ENCODE assay signal across 8 cellular contexts in the genomic region with DNA sequence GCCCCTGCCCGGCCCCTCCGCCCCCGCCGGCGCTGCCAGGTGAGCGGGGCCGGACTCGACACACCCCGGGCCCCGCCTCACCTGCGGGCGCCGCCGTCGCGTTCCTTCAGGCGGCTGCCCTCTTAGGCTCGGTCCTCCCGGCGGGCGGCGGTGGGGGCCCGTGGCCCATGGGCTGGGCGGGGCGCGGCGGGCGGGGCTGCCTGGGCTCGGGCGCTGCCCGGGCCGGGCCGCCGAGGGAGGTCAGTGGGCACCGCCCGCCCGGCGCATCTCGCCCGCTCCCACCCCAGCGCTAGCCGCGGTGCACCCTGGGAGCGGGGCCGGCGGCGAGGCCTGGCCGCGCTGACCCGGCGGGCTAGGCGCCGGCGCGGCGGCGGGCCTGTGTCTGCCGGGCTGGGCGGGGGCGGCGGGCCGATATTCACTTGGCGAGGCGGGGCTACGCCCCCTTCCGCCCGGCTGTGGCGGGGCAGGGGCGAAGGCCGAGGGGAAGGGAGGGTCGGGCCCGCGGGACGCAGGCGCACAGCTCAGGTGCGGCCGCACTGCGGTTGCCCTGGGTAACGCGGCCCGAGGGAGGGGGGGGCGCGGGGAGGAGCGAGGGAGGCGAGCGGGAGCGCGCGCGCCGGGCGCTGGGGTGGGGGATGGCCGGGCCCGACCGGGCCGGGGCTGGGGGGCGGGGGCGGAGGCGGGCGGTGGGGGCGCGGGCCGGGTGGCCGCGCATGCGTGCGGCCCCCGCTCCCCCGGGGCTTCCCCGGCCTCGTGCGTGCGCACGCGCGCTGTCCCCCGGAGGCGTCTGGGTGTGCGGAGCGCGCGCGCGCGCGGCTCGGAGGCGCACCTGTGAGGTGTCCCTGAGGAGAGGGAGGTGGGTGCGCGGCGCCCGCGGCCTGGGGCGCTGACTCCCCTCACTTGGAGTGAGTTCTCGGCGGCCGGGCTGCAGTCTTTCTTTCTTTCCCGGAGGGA. TPM values are rescaled to one million over a fixed set of nuclear protein-coding genes. Genes with fewer than 3 reads are reported as not detected.
DNase-seq lines count a peak whose midpoint lies in the region; TF ChIP-seq lines count a peak whose summit lies in the region.

A gene with protein sequence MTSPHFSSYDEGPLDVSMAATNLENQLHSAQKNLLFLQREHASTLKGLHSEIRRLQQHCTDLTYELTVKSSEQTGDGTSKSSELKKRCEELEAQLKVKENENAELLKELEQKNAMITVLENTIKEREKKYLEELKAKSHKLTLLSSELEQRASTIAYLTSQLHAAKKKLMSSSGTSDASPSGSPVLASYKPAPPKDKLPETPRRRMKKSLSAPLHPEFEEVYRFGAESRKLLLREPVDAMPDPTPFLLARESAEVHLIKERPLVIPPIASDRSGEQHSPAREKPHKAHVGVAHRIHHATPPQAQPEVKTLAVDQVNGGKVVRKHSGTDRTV (minus strand): TSS at position 384 of the 954 bp plus-strand sequence. CDS start 28,526 bp downstream, outside the sequence.
A gene (plus strand): TSS at position 768 of the 954 bp plus-strand sequence. CDS start 38,930 bp downstream, outside the sequence.

- in situ Hi-C loops in endometrial microvascular endothelial cells (cut with HindIII; ENCODE audit: inconsistent ontology term, low pct_unique_long_range_greater_than_20kb, low sequenced_read_pairs): no loop called here

- DNase-seq in COLO829 (ENCODE audit: low spot score) (peak; percentile 85), GM20000 (ENCODE audit: low spot score) (peak; percentile 100), HT1080 (ENCODE audit: low read depth) (peak; percentile 82), midbrain (lab: John Stamatoyannopoulos, UW) (peak; percentile 91)
- peak; percentile 94 for DNase-seq in NK-92 treated with Interleukin-12 subunit alpha and Interleukin-12 subunit beta, amount 100 ng/mL, for 24 hours (lab: John Stamatoyannopoulos, UW)
- peak; percentile 75 for DNase-seq in activated CD8-positive, alpha-beta memory T cell treated with anti-CD3 and anti-CD28 coated beads, Interleukin-2, amount 50 U/mL, for 24 hours (ENCODE audit: extremely low read depth)
- DNase-seq in stimulated activated CD8-positive, alpha-beta memory T cell treated with anti-CD3 and anti-CD28 coated beads, Interleukin-2, amount 100 ng/mL, for 1 hour (ENCODE audit: low read depth in 2 of 2): peak; percentile 91 to 93

- no peak for TF ChIP-seq CTCF in GM20000 (IDR thresholded peaks at IDR 0.05; ENCODE audit: extremely low read depth, missing control alignments)

RNA-seq across cellular contexts. Expression of the first gene that starts in this region (rescaled TPM):
- total RNA-seq in HT1080 (2014; rRNA removed; shearing (Covaris generic)): 0.33 and 0.63 TPM in 2 replicates
- 2.8 and 2.9 TPM in 2 replicates for polyA plus RNA-seq in HT1080 (2015; cell fraction: cytosol; rRNA removed)
- 1.7 and 2.1 TPM in 2 replicates for polyA plus RNA-seq in HT1080 (2015; cell fraction: nucleus; rRNA removed)
- 20.8 TPM for total RNA-seq in endometrial microvascular endothelial cells (ENCODE audit: inconsistent ontology term)

RNA-seq across cellular contexts. Expression of the second gene that starts in this region (rescaled TPM):
- total RNA-seq in HT1080 (2014; rRNA removed; shearing (Covaris generic)): 46.8 and 55.4 TPM in 2 replicates
- polyA plus RNA-seq in HT1080 (2015; cell fraction: cytosol; rRNA removed): 51.9 and 60.4 TPM in 2 replicates
- 34.4 and 35.6 TPM in 2 replicates for polyA plus RNA-seq in HT1080 (2015; cell fraction: nucleus; rRNA removed)
- 34.5 TPM for total RNA-seq in endometrial microvascular endothelial cells (ENCODE audit: inconsistent ontology term)

Comparison
In these comparisons a context has a peak if more than half of its experiments do, and no peak if none do; other contexts are left out.
1. Peak in every context shown above with its lines: DNase-seq.
2. RNA of the first gene that starts in this region (total RNA-seq): 20.8 TPM in endometrial microvascular endothelial cells (single experiment); 0.33 to 0.63 TPM in HT1080; every median in the first group is over 10 times any median in the second.